Comparison of ENCODE assay signal across 10 cellular contexts in genomic region chr20:54345301-54345724, GRCh38.
DNase-seq lines count a peak whose midpoint lies in the region; ATAC-seq, FAIRE-seq and TF ChIP-seq lines count a peak whose summit lies in the region.
"Had no signal": no experiment of that assay in that cellular context is flagged by ENCODE, and none has a peak within 500 bp of the region (broad histone marks: within the 10 kb centered on the region; RNA-seq: fewer than 3 reads in every experiment).

No MANE protein-coding gene starts in this region.

- TF ChIP-seq CTCF in left lung (IDR thresholded peaks at IDR 0.05) = no peak

- peak; percentile 80 for ATAC-seq in HG02763 (IDR thresholded peaks at IDR 0.05; ENCODE audit: unreplicated experiment)
- ATAC-seq in left lung = peak; percentile 68
- no peak for ATAC-seq in GM18505 (IDR thresholded peaks at IDR 0.05; ENCODE audit: unreplicated experiment)
- ATAC-seq: left ventricle myocardium superior had no signal

- H3K4me1 ChIP-seq in left lung = peaks cover 0 to 4% of the 10 kb centered on the region in 2 donors

- intact Hi-C loops in left lung (cut with DNase I) = no loop called here

- no peaks in the 10 kb centered on the region for H3K36me3 ChIP-seq in left lung

- no peak for FAIRE-seq in RCC 7860 (lab: Jason Lieb, UNC)

- H3K4me3 ChIP-seq in left lung = no peak overlapping the region

- DNase-seq in GM04504 (ENCODE audit: low read depth) (peak; percentile 60), RCC 7860 (ENCODE audit: low spot score) (peak; percentile 24), left lung (no peak), NCI-H1048 (lab: John Stamatoyannopoulos, UW) (no peak), DMS 273 treated with DMSO at 0.1 percent for 48 hours (lab: John Stamatoyannopoulos, UW) (no peak)
- DNase-seq in activated naive CD4-positive, alpha-beta T cell treated with Interleukin-2 at 50 U/mL for 16 hours = no peak
- DNase-seq: left ventricle myocardium superior, NCI-H526 treated with DMSO at 0.1 percent for 48 hours had no signal

- TF ChIP-seq POLR2A in GM18505 (IDR thresholded peaks at IDR 0.05; ENCODE audit: borderline replicate concordance, extremely low read depth, insufficient read depth, insufficient read length) = no peak

- no peak overlapping the region for H3K27ac ChIP-seq in left lung

- H3K9me3 ChIP-seq in left lung = no peaks in the 10 kb centered on the region

- H3K27me3 ChIP-seq in left lung = no peaks in the 10 kb centered on the region

Comparison
In these comparisons a context has a peak if more than half of its experiments do, and no peak if none do; other contexts are left out.
1. DNase-seq: peak in GM04504 (single experiment) and RCC 7860 (single experiment); none in left lung (0 of 2), NCI-H1048 (single experiment), activated naive CD4-positive, alpha-beta T cell treated with Interleukin-2 at 50 U/mL for 16 hours (single experiment) and DMS 273 treated with DMSO at 0.1 percent for 48 hours (single experiment).